In genomic region chr19:3123956-3124355, GRCh38 we compare ENCODE assay signal across 2 cellular contexts.
TF ChIP-seq lines count a peak whose summit lies in the region.

No MANE protein-coding gene starts in this region.

TF ChIP-seq in IMR-90, 13 proteins besides CTCF, POLR2A, EP300 and RAD21:
- TF ChIP-seq CHD1 (IDR thresholded peaks at IDR 0.05; ENCODE audit: low read depth, low read length) (no peak), USF2 (IDR thresholded peaks at IDR 0.05; ENCODE audit: low read depth, low read length) (no peak), MAFK (IDR thresholded peaks at IDR 0.05; ENCODE audit: low read depth, low read length) (no peak), MAZ (IDR thresholded peaks at IDR 0.05; ENCODE audit: borderline replicate concordance, low read depth, low read length) (no peak), FOS (IDR thresholded peaks at IDR 0.05; ENCODE audit: low read depth, low read length) (no peak), NFE2L2 (IDR thresholded peaks at IDR 0.05; ENCODE audit: low read depth, low read length) (no peak), RFX5 (IDR thresholded peaks at IDR 0.05; ENCODE audit: low read depth, low read length) (no peak), SMC3 (IDR thresholded peaks at IDR 0.05; ENCODE audit: low read depth, low read length) (no peak), BHLHE40 (IDR thresholded peaks at IDR 0.05; ENCODE audit: low read depth, low read length) (no peak)
TF ChIP-seq in IMR-90: peak in this region for 0.

TF ChIP-seq in HepG2, 621 proteins besides CTCF, POLR2A, EP300 and RAD21:
- TF ChIP-seq ZBTB40 (IDR thresholded peaks at IDR 0.05) (no peak), ZBTB40 (CRISPR knock-in tag; IDR thresholded peaks at IDR 0.05) (no peak), ZSCAN30 (CRISPR knock-in tag; IDR thresholded peaks at IDR 0.05) (no peak), MEF2D (CRISPR knock-in tag; IDR thresholded peaks at IDR 0.05) (no peak), HDAC1 (CRISPR knock-in tag; IDR thresholded peaks at IDR 0.05) (no peak), AKAP8 (CRISPR knock-in tag; IDR thresholded peaks at IDR 0.05) (peak; percentile 42; the same call in 1 of the 2 replicates), DNMT3B (CRISPR knock-in tag; conservative IDR thresholded peaks at IDR 0.05) (no peak), KLF12 (CRISPR knock-in tag; IDR thresholded peaks at IDR 0.05; ENCODE audit: borderline replicate concordance) (no peak)
- TF ChIP-seq, protein P1, sequence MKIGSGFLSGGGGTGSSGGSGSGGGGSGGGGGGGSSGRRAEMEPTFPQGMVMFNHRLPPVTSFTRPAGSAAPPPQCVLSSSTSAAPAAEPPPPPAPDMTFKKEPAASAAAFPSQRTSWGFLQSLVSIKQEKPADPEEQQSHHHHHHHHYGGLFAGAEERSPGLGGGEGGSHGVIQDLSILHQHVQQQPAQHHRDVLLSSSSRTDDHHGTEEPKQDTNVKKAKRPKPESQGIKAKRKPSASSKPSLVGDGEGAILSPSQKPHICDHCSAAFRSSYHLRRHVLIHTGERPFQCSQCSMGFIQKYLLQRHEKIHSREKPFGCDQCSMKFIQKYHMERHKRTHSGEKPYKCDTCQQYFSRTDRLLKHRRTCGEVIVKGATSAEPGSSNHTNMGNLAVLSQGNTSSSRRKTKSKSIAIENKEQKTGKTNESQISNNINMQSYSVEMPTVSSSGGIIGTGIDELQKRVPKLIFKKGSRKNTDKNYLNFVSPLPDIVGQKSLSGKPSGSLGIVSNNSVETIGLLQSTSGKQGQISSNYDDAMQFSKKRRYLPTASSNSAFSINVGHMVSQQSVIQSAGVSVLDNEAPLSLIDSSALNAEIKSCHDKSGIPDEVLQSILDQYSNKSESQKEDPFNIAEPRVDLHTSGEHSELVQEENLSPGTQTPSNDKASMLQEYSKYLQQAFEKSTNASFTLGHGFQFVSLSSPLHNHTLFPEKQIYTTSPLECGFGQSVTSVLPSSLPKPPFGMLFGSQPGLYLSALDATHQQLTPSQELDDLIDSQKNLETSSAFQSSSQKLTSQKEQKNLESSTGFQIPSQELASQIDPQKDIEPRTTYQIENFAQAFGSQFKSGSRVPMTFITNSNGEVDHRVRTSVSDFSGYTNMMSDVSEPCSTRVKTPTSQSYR (CRISPR knock-in tag; IDR thresholded peaks at IDR 0.05; ENCODE audit: borderline replicate concordance), result no peak
